In genomic region chr9:5364294-5364990, GRCh38 we compare ENCODE assay signal across 11 cellular contexts. TPM values are rescaled to one million over a fixed set of nuclear protein-coding genes. Genes with fewer than 3 reads are reported as not detected.
DNase-seq lines count a peak whose midpoint lies in the region; ATAC-seq and TF ChIP-seq lines count a peak whose summit lies in the region.
"Had no signal": no experiment of that assay in that cellular context is flagged by ENCODE, and none has a peak within 500 bp of the region (broad histone marks: within the 10 kb centered on the region; RNA-seq: fewer than 3 reads in every experiment).

No MANE protein-coding gene starts in this region.

- TF ChIP-seq POLR2A in sigmoid colon (IDR thresholded peaks at IDR 0.05) = no peak

- TF ChIP-seq CTCF in fibroblast of pulmonary artery (IDR thresholded peaks at IDR 0.05; ENCODE audit: low read length, missing control alignments) (no peak), sigmoid colon (IDR thresholded peaks at IDR 0.05) (no peak)

- H3K36me3 ChIP-seq in sigmoid colon = peaks cover 0 to 8% (median 0%) of the 10 kb centered on the region in 4 donors
- H3K36me3 ChIP-seq: cardiac muscle cell had no signal

- intact Hi-C loops in sigmoid colon (cut with DNase I) = no loop called here

- DNase-seq in fibroblast of pulmonary artery (ENCODE audit: low read depth) (peak; percentile 52), activated gamma-delta T cell (lab: John Stamatoyannopoulos, UW) (no peak), ureter (ENCODE audit: low spot score) (no peak), sigmoid colon (no peak)
- no peak for DNase-seq in activated CD8-positive, alpha-beta memory T cell treated with anti-CD3 and anti-CD28 coated beads for 24 hours

- 15 to 36% methylated on average over 3 of the region's 3 CpGs for WGBS in sigmoid colon, 2 donors

- H3K27ac ChIP-seq in sigmoid colon = no peak overlapping the region
- H3K27ac ChIP-seq: cardiac muscle cell had no signal

- ATAC-seq in GM18858 (IDR thresholded peaks at IDR 0.05; ENCODE audit: unreplicated experiment) (peak; percentile 89), GM21515 (IDR thresholded peaks at IDR 0.05; ENCODE audit: unreplicated experiment) (peak; percentile 77), HG03196 (IDR thresholded peaks at IDR 0.05; ENCODE audit: unreplicated experiment) (peak; percentile 95)
- ATAC-seq: WTC11 had no signal

- H3K4me3 ChIP-seq in fibroblast of pulmonary artery (replicated peaks; ENCODE audit: low read depth, low read length) (no peak overlapping the region), sigmoid colon (no peak overlapping the region)
- H3K4me3 ChIP-seq: cardiac muscle cell had no signal

- H3K9me3 ChIP-seq in sigmoid colon = no peaks in the 10 kb centered on the region

- no peak for TF ChIP-seq EP300 in sigmoid colon (IDR thresholded peaks at IDR 0.05)

- no peaks in the 10 kb centered on the region for H3K4me1 ChIP-seq in sigmoid colon

- H3K27me3 ChIP-seq in sigmoid colon = no peaks in the 10 kb centered on the region
- H3K27me3 ChIP-seq: cardiac muscle cell had no signal

RNA-seq across cellular contexts. Expression of gene RLN1, which starts 24.8 kb away (rescaled TPM):
- not detected for total RNA-seq in ureter
- total RNA-seq in sigmoid colon = not detected
- polyA plus RNA-seq in sigmoid colon = under 1 TPM in 1 of 3 donors, not detected in 2; 0.51 TPM
- total RNA-seq: cardiac muscle cell, osteocyte had no signal

RNA-seq across cellular contexts. Expression of gene RLN2, which starts 59.9 kb away (rescaled TPM):
- total RNA-seq in ureter = 0.55 TPM
- total RNA-seq in sigmoid colon = under 1 TPM in 1 of 4 donors, not detected in 3; 0.66 TPM
- polyA plus RNA-seq in sigmoid colon = 1 to 10 TPM in 1 of 3 donors, not detected in 2; 1.7 TPM
- total RNA-seq: osteocyte had no signal
